26 cellular contexts compared by ENCODE assay signal in genomic region chr4:21835712-21836111, GRCh38.
DNase-seq lines count a peak whose midpoint lies in the region; ATAC-seq, FAIRE-seq and TF ChIP-seq lines count a peak whose summit lies in the region.
"Had no signal": no experiment of that assay in that cellular context is flagged by ENCODE, and none has a peak within 500 bp of the region (broad histone marks: within the 10 kb centered on the region; RNA-seq: fewer than 3 reads in every experiment).

No MANE protein-coding gene starts in this region.

- no peaks in the 10 kb centered on the region for H4K20me1 ChIP-seq in IMR-90 (ENCODE audit: insufficient read depth, low read length)
- H4K20me1 ChIP-seq: BLaER1 had no signal

- in situ Hi-C loops in IMR-90 (cut with MboI; ENCODE audit: low sequenced_read_pairs) = no loop called here

- dilution Hi-C loops in IMR-90 (cut with HindIII; ENCODE audit: low sequenced_read_pairs, unreplicated experiment) = no loop called here

- H3K9ac ChIP-seq in IMR-90 (ENCODE audit: low read depth, low read length) = no peak overlapping the region
- no peak overlapping the region for H3K9ac ChIP-seq in kidney (ENCODE audit: low read length in 2 of 2)
- H3K9ac ChIP-seq: BLaER1, GM23248 had no signal

- no peaks in the 10 kb centered on the region for H3K36me3 ChIP-seq in IMR-90 (ENCODE audit: control insufficient read depth, insufficient read depth, low read length)
- H3K36me3 ChIP-seq in kidney (ENCODE audit: control insufficient read depth in 1 of 2, insufficient read depth in 2 of 2, low read length in 2 of 2) = no peaks in the 10 kb centered on the region
- no peaks in the 10 kb centered on the region for H3K36me3 ChIP-seq in effector memory CD4-positive, alpha-beta T cell (ENCODE audit: control insufficient read depth, insufficient read depth, low read length)
- H3K36me3 ChIP-seq in naive thymus-derived CD4-positive, alpha-beta T cell (ENCODE audit: control insufficient read depth in 2 of 3, insufficient read depth in 3 of 3, low read length in 3 of 3) = no peaks in the 10 kb centered on the region
- H3K36me3 ChIP-seq: BLaER1 had no signal

- H3K23ac ChIP-seq in IMR-90 (ENCODE audit: low read depth, low read length) = no peak overlapping the region

- H3K4ac ChIP-seq in IMR-90 (ENCODE audit: low read depth, low read length) = no peak overlapping the region

- H3K9me3 ChIP-seq in IMR-90 (ENCODE audit: control insufficient read depth, insufficient read depth, low read length) = no peaks in the 10 kb centered on the region
- peaks cover 0 to 4% of the 10 kb centered on the region in 2 donors for H3K9me3 ChIP-seq in kidney (ENCODE audit: control insufficient read depth in 1 of 2, low read length in 2 of 2)
- H3K9me3 ChIP-seq in effector memory CD4-positive, alpha-beta T cell (ENCODE audit: control insufficient read depth, low read length) = no peaks in the 10 kb centered on the region
- no peaks in the 10 kb centered on the region for H3K9me3 ChIP-seq in naive thymus-derived CD4-positive, alpha-beta T cell (ENCODE audit: control insufficient read depth in 2 of 3, low read length in 3 of 3)
- H3K9me3 ChIP-seq: BLaER1, Caco-2 had no signal

- H3K9me3 Mint-ChIP-seq in naive thymus-derived CD4-positive, alpha-beta T cell = peaks cover 0 to 13% (median 6%) of the 10 kb centered on the region in 11 donors
- peaks cover 5 to 8% of the 10 kb centered on the region in 2 donors for H3K9me3 Mint-ChIP-seq in stimulated activated naive B cell treated with anti-CD40 and anti-IgM and Interleukin-4, amounts not matched to agents 10 μg/mL and 1 μg/mL and 100 μg/mL, for 72 hours
- H3K9me3 Mint-ChIP-seq: HFFc6 had no signal

- H2BK15ac ChIP-seq in IMR-90 (ENCODE audit: low read depth, low read length) = no peak overlapping the region

- no peaks in the 10 kb centered on the region for H3K79me1 ChIP-seq in IMR-90 (ENCODE audit: low read depth in 1 of 2, low read length in 2 of 2)

- H2BK120ac ChIP-seq in IMR-90 (ENCODE audit: low read depth, low read length) = no peak overlapping the region

- H2AK9ac ChIP-seq in IMR-90 (replicated peaks; ENCODE audit: low read depth, low read length, poor library complexity) = no peak overlapping the region

- CTCF ChIA-PET in IMR-90 (lab: Yijun Ruan, JAX) = no interaction called here
- CTCF ChIA-PET in naive thymus-derived CD4-positive, alpha-beta T cell (lab: Charles Lee) = no interaction called here

- TF ChIP-seq RAD21 in IMR-90 (IDR thresholded peaks at IDR 0.05; ENCODE audit: low read length) = no peak

- FAIRE-seq in D721Med (lab: Jason Lieb, UNC) = peak; percentile 21
- FAIRE-seq in kidney (lab: Jason Lieb, UNC) = no peak
- FAIRE-seq: A204.1, GM12891, GM18507, H1 had no signal

- H3K4me3 Mint-ChIP-seq in naive thymus-derived CD4-positive, alpha-beta T cell = no peak overlapping the region
- H3K4me3 Mint-ChIP-seq in stimulated activated naive B cell treated with anti-CD40 and anti-IgM and Interleukin-4, amounts not matched to agents 10 μg/mL and 1 μg/mL and 100 μg/mL, for 72 hours = no peak overlapping the region
- H3K4me3 Mint-ChIP-seq: B cell; CD4-positive, CD25-positive, alpha-beta regulatory T cell; CD8-positive, alpha-beta T cell; H9; HFFc6 had no signal

- no peaks in the 10 kb centered on the region for H3K36me3 Mint-ChIP-seq in naive thymus-derived CD4-positive, alpha-beta T cell
- H3K36me3 Mint-ChIP-seq in stimulated activated naive B cell treated with anti-CD40 and anti-IgM and Interleukin-4, amounts not matched to agents 10 μg/mL and 1 μg/mL and 100 μg/mL, for 72 hours = no peaks in the 10 kb centered on the region
- H3K36me3 Mint-ChIP-seq: CD4-positive, CD25-positive, alpha-beta regulatory T cell; CD8-positive, alpha-beta T cell had no signal

- peak; percentile 61; the same call in 1 of the 2 replicates for ATAC-seq in IMR-90 (ENCODE audit: low read depth)
- ATAC-seq in naive thymus-derived CD4-positive, alpha-beta T cell = no peak
- ATAC-seq in stimulated activated naive B cell treated with anti-CD40 and anti-IgM and Interleukin-4, amounts not matched to agents 10 μg/mL and 1 μg/mL and 100 μg/mL, for 72 hours (replicated peaks) = no peak
- ATAC-seq: CD8-positive, alpha-beta T cell had no signal

- TF ChIP-seq CTCF in D721Med (IDR thresholded peaks at IDR 0.05; ENCODE audit: insufficient read depth, missing control alignments) (no peak), IMR-90 (conservative IDR thresholded peaks at IDR 0.05; ENCODE audit: low read depth, low read length) (no peak), choroid plexus epithelial cell (conservative IDR thresholded peaks at IDR 0.05; ENCODE audit: low read depth, low read length) (no peak), kidney (IDR thresholded peaks at IDR 0.05; ENCODE audit: borderline replicate concordance, extremely low read depth, insufficient read depth) (no peak)

- no peak overlapping the region for H2BK5ac ChIP-seq in IMR-90 (ENCODE audit: low read depth, low read length, poor library complexity, severe bottlenecking)

- DNase-seq in D721Med (ENCODE audit: insufficient read length, low spot score) (no peak), IMR-90 (no peak), choroid plexus epithelial cell (ENCODE audit: low read depth) (peak; percentile 34), iris pigment epithelial cell (ENCODE audit: low read depth) (peak; percentile 33), kidney (no peak)
- DNase-seq in effector memory CD4-positive, alpha-beta T cell = no peak
- no peak for DNase-seq in naive thymus-derived CD4-positive, alpha-beta T cell
- no peak for DNase-seq in stimulated activated naive B cell treated with anti-CD40 and anti-IgM and Interleukin-4, amounts not matched to agents 10 μg/mL and 1 μg/mL and 100 μg/mL, for 72 hours
- DNase-seq: Caco-2; CD4-positive, CD25-positive, alpha-beta regulatory T cell; CD8-positive, alpha-beta T cell; DMS 273 treated with DMSO at 0.1 percent for 48 hours; DMS79; EL; GF-D8; GM23248; H9; HFFc6 had no signal

- H2BK20ac ChIP-seq in IMR-90 (ENCODE audit: low read depth, low read length) = no peak overlapping the region

- no peaks in the 10 kb centered on the region for H3K4me1 ChIP-seq in IMR-90 (ENCODE audit: control insufficient read depth, insufficient read depth, low read length)
- H3K4me1 ChIP-seq in kidney (ENCODE audit: control insufficient read depth in 1 of 2, insufficient read depth in 1 of 2, low read depth in 1 of 2, low read length in 2 of 2) = no peaks in the 10 kb centered on the region
- H3K4me1 ChIP-seq in effector memory CD4-positive, alpha-beta T cell (ENCODE audit: control insufficient read depth, insufficient read depth, low read length, poor library complexity, severe bottlenecking) = no peaks in the 10 kb centered on the region
- H3K4me1 ChIP-seq in naive thymus-derived CD4-positive, alpha-beta T cell (ENCODE audit: control insufficient read depth in 2 of 2, insufficient read depth in 2 of 2, low read length in 2 of 2) = no peaks in the 10 kb centered on the region
- H3K4me1 ChIP-seq: BLaER1, Caco-2 had no signal

- no peaks in the 10 kb centered on the region for H3K27me3 Mint-ChIP-seq in naive thymus-derived CD4-positive, alpha-beta T cell
- no peaks in the 10 kb centered on the region for H3K27me3 Mint-ChIP-seq in stimulated activated naive B cell treated with anti-CD40 and anti-IgM and Interleukin-4, amounts not matched to agents 10 μg/mL and 1 μg/mL and 100 μg/mL, for 72 hours
- H3K27me3 Mint-ChIP-seq: B cell; CD4-positive, CD25-positive, alpha-beta regulatory T cell had no signal

- H3K14ac ChIP-seq in IMR-90 (replicated peaks; ENCODE audit: low read depth, low read length) = no peak overlapping the region

- H2AFZ ChIP-seq in IMR-90 (replicated peaks; ENCODE audit: low read length, poor library complexity) = no peak overlapping the region
- H2AFZ ChIP-seq: GM23248 had no signal

- POLR2A ChIA-PET in IMR-90 (lab: Charles Lee; ENCODE audit: unreplicated experiment) = no interaction called here
- POLR2A ChIA-PET in naive thymus-derived CD4-positive, alpha-beta T cell (lab: Charles Lee) = no interaction called here

- no peaks in the 10 kb centered on the region for H3K9me1 ChIP-seq in IMR-90 (ENCODE audit: insufficient read depth, low read length)

- no peak overlapping the region for H3K4me2 ChIP-seq in IMR-90 (ENCODE audit: low read depth, low read length)
- H3K4me2 ChIP-seq: BLaER1 had no signal

- H4K5ac ChIP-seq in IMR-90 (ENCODE audit: low read depth, low read length) = no peak overlapping the region

- H4K91ac ChIP-seq in IMR-90 (ENCODE audit: insufficient read depth, low read depth, low read length) = no peak overlapping the region

- no peak overlapping the region for H3K27ac Mint-ChIP-seq in naive thymus-derived CD4-positive, alpha-beta T cell
- no peak overlapping the region for H3K27ac Mint-ChIP-seq in stimulated activated naive B cell treated with anti-CD40 and anti-IgM and Interleukin-4, amounts not matched to agents 10 μg/mL and 1 μg/mL and 100 μg/mL, for 72 hours
- H3K27ac Mint-ChIP-seq: B cell; CD4-positive, CD25-positive, alpha-beta regulatory T cell; CD8-positive, alpha-beta T cell; H9; HFFc6 had no signal

- intact Hi-C loops in IMR-90 (cut with micrococcal nuclease) = no loop called here
- intact Hi-C loops in kidney (cut with DNase I) = no loop called here
- intact Hi-C loops in naive thymus-derived CD4-positive, alpha-beta T cell (cut with micrococcal nuclease) = no loop called here

- no peak overlapping the region for H4K8ac ChIP-seq in IMR-90 (ENCODE audit: low read depth in 2 of 2, low read length in 2 of 2)

- H3K4me3 ChIP-seq in IMR-90 (ENCODE audit: insufficient read depth, low read depth, low read length) (no peak overlapping the region), choroid plexus epithelial cell (ENCODE audit: low read depth, low read length) (no peak overlapping the region), kidney (ENCODE audit: low read length in 2 of 2) (no peak overlapping the region)
- H3K4me3 ChIP-seq in effector memory CD4-positive, alpha-beta T cell (ENCODE audit: insufficient read depth, low read depth, low read length, poor library complexity, severe bottlenecking) = no peak overlapping the region
- H3K4me3 ChIP-seq in naive thymus-derived CD4-positive, alpha-beta T cell (ENCODE audit: low read length) = no peak overlapping the region
- H3K4me3 ChIP-seq: BLaER1, GM23248 had no signal

- H3K18ac ChIP-seq in IMR-90 (ENCODE audit: low read depth, low read length) = no peak overlapping the region

- TF ChIP-seq POLR2A in IMR-90 (IDR thresholded peaks at IDR 0.05; ENCODE audit: low read depth, low read length) = no peak

- no peaks in the 10 kb centered on the region for H3K4me1 Mint-ChIP-seq in naive thymus-derived CD4-positive, alpha-beta T cell
- no peaks in the 10 kb centered on the region for H3K4me1 Mint-ChIP-seq in stimulated activated naive B cell treated with anti-CD40 and anti-IgM and Interleukin-4, amounts not matched to agents 10 μg/mL and 1 μg/mL and 100 μg/mL, for 72 hours
- H3K4me1 Mint-ChIP-seq: B cell; CD4-positive, CD25-positive, alpha-beta regulatory T cell had no signal

- no peaks in the 10 kb centered on the region for H3K27me3 ChIP-seq in IMR-90 (ENCODE audit: control insufficient read depth, insufficient read depth, low read length)
- H3K27me3 ChIP-seq in effector memory CD4-positive, alpha-beta T cell (replicated peaks; ENCODE audit: control insufficient read depth, insufficient read depth, low read length, poor library complexity, severe bottlenecking) = no peaks in the 10 kb centered on the region
- H3K27me3 ChIP-seq in naive thymus-derived CD4-positive, alpha-beta T cell (ENCODE audit: control insufficient read depth in 2 of 2, insufficient read depth in 2 of 2, low read length in 2 of 2) = no peaks in the 10 kb centered on the region
- H3K27me3 ChIP-seq: BLaER1 had no signal

- no TSS peak for BruUV-seq in IMR-90 (replicated peaks; lab: Mats Ljungman, UMichigan)

- no peak overlapping the region for H2AK5ac ChIP-seq in IMR-90 (ENCODE audit: low read depth, low read length)

- no peak overlapping the region for H3K56ac ChIP-seq in IMR-90 (ENCODE audit: extremely low read depth, insufficient read depth, low read length)

- H3K27ac ChIP-seq in IMR-90 (ENCODE audit: insufficient read depth, low read length) (no peak overlapping the region), kidney (ENCODE audit: low read depth in 2 of 2, low read length in 2 of 2) (no peak overlapping the region)
- no peak overlapping the region for H3K27ac ChIP-seq in effector memory CD4-positive, alpha-beta T cell (ENCODE audit: insufficient read depth, low read length, poor library complexity, severe bottlenecking)
- no peak overlapping the region for H3K27ac ChIP-seq in naive thymus-derived CD4-positive, alpha-beta T cell (ENCODE audit: low read depth, low read length)
- H3K27ac ChIP-seq: 22Rv1, BLaER1, C4-2B, GM23248 had no signal

Comparison
In these comparisons a context has a peak if more than half of its experiments do, and no peak if none do; other contexts are left out.
1. DNase-seq: peak in choroid plexus epithelial cell (single experiment) and iris pigment epithelial cell (single experiment); none in D721Med (single experiment), IMR-90 (single experiment), kidney (single experiment), effector memory CD4-positive, alpha-beta T cell (0 of 3), naive thymus-derived CD4-positive, alpha-beta T cell (0 of 9) and stimulated activated naive B cell treated with anti-CD40 and anti-IgM and Interleukin-4, amounts not matched to agents 10 μg/mL and 1 μg/mL and 100 μg/mL, for 72 hours (single experiment).